ENCODE assay signal across 1 cellular context in the genomic region with DNA sequence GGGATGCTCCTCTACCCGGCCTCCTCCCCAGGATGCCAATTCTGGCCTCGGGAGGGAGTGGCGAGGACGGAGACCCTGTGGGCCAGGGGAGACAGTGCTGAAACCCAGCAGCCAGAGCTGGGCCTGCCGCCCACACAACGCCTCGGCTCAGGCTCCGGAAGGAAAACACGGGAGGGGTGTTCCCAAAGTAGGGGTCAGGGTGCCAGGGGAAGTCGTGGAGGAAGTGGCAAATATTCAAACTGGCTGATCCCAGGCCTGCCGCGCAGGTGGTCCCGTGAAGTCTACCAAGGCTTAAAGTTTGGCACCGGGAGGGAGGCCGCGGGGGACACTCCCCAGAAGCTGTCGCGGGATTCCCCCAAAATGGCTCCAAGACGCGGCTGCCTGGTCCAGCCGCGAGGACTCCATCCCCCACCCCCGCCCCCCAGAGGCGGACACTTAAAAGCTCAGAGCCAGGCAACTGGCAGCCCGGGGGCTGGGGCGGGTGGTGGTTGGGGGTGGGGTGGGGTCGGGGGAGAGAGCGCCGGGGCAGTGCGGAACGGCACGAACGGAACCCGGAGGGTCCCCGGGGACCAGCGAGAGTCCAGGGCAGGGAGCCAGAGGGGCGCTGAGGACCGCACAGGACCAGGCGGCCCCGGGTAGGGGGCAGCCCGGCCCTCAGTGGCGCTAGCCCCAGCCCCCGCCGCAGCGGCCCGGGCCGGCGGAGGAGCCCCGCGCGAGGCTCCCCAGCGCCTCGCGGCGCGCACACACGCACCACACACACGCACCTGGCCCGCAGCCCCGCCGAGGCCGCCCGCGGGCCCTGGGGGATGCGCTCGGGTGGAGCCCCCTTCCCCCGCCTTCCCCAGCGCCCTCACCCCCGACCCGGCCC.
TF ChIP-seq lines count a peak whose summit lies in the region.

No MANE protein-coding gene starts in this region.

TF ChIP-seq in HepG2, 621 proteins besides CTCF, POLR2A, EP300 and RAD21:
- no peak for TF ChIP-seq SOX6 (IDR thresholded peaks at IDR 0.05)
- TF ChIP-seq SOX6 (CRISPR knock-in tag; IDR thresholded peaks at IDR 0.05) = no peak
- TF ChIP-seq ZNF235 (CRISPR knock-in tag; IDR thresholded peaks at IDR 0.05; ENCODE audit: borderline replicate concordance) = no peak
- TF ChIP-seq FOXK1 (CRISPR knock-in tag; IDR thresholded peaks at IDR 0.05; ENCODE audit: borderline replicate concordance, low read depth) = no peak
